Comparison of ENCODE assay signal across 20 cellular contexts in the genomic region with DNA sequence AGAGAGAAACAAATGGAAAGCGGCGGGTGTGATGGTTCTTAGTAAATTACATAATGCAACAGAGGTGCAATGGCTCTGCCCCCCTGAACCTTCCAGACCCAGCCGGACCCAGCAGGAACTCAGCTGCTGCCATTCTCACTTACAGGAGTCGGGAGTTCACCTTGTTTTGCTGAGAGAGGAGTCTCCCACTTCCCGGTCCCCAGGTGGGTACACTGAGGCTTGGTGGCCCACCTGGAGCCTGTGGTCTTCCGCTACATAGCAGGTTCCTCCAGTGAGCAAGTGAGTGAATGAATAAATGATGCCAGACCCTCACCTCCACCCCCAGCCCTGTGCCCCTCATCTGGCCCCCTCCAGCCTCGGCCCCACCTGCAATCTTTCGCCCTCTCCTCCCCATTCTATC. TPM values are rescaled to one million over a fixed set of nuclear protein-coding genes. Genes with fewer than 3 reads are reported as not detected.
DNase-seq lines count a peak whose midpoint lies in the region; ATAC-seq and TF ChIP-seq lines count a peak whose summit lies in the region.
"Had no signal": no experiment of that assay in that cellular context is flagged by ENCODE, and none has a peak within 500 bp of the region (broad histone marks: within the 10 kb centered on the region; RNA-seq: fewer than 3 reads in every experiment).

No MANE protein-coding gene starts in this region.

- no peak for ATAC-seq in RWPE2 (ENCODE audit: low read depth)
- no peak for ATAC-seq in HG03571 (IDR thresholded peaks at IDR 0.05; ENCODE audit: unreplicated experiment)
- ATAC-seq: K562; left colon; naive thymus-derived CD8-positive, alpha-beta T cell; SK-N-SH treated with all-trans-retinoic acid at 6 μM for 48 hours had no signal

- H3K9ac ChIP-seq in parathyroid adenoma: no peak overlapping the region

- H3K79me2 ChIP-seq in parathyroid adenoma: peaks cover 62% of the 10 kb centered on the region

- H3K27me3 ChIP-seq in RWPE2 (ENCODE audit: insufficient read depth, poor library complexity, severe bottlenecking): no peaks in the 10 kb centered on the region
- H3K27me3 ChIP-seq in dorsolateral prefrontal cortex: no peaks in the 10 kb centered on the region
- no peaks in the 10 kb centered on the region for H3K27me3 ChIP-seq in parathyroid adenoma (ENCODE audit: control insufficient read depth, insufficient read depth, low read length)

- H3K27ac ChIP-seq in RWPE2 (ENCODE audit: poor library complexity, severe bottlenecking) (peak overlapping the region; percentile 10), dorsolateral prefrontal cortex (peak overlapping the region in 54 of 59 donors; percentile 14 to 99 (median 80)), parathyroid adenoma (peak overlapping the region; percentile 98), temporal lobe (ENCODE audit: low read depth, low read length) (peak overlapping the region; percentile 55)
- H3K27ac ChIP-seq: VCaP had no signal

- H3K4me1 ChIP-seq in RWPE2 (ENCODE audit: insufficient read depth, poor library complexity, severe bottlenecking) (peaks cover 21% of the 10 kb centered on the region), parathyroid adenoma (peaks cover 64% of the 10 kb centered on the region)

- H3K36me3 ChIP-seq in RWPE2 (ENCODE audit: low read depth) (no peaks in the 10 kb centered on the region), parathyroid adenoma (ENCODE audit: control insufficient read depth, insufficient read depth, low read length) (no peaks in the 10 kb centered on the region)

- TF ChIP-seq CTCF in RWPE2 (IDR thresholded peaks at IDR 0.05; ENCODE audit: poor library complexity, severe bottlenecking): no peak
- no peak for TF ChIP-seq CTCF in dorsolateral prefrontal cortex (IDR thresholded peaks at IDR 0.05 in 54 of 56, conservative IDR thresholded peaks at IDR 0.05 in 2 of 56; ENCODE audit: low read depth in 1 of 56, partially characterized antibody in 56 of 56)
- no peak for TF ChIP-seq CTCF in parathyroid adenoma (IDR thresholded peaks at IDR 0.05)

- H3K4me3 ChIP-seq in RWPE2 (ENCODE audit: severe bottlenecking) (no peak overlapping the region), dorsolateral prefrontal cortex (peak overlapping the region in 4 of 59 donors; percentile 13 to 38 (median 24)), parathyroid adenoma (ENCODE audit: low read depth, low read length) (no peak overlapping the region)
- H3K4me3 ChIP-seq: K562 had no signal

- H3K4me2 ChIP-seq in parathyroid adenoma (ENCODE audit: low read length): no peak overlapping the region

- DNase-seq in RWPE2 (ENCODE audit: low spot score) (no peak), dorsolateral prefrontal cortex (peak in 1 of 10 donors; percentile 8), GM19238 (ENCODE audit: insufficient read length, low spot score) (no peak), RKO (ENCODE audit: low spot score) (no peak)
- DNase-seq: activated CD4-positive, alpha-beta T cell treated with anti-CD3 and anti-CD28 coated beads, Interleukin-2, amount 50 U/mL, for 48 hours; activated CD8-positive, alpha-beta memory T cell treated with anti-CD3 and anti-CD28 coated beads, Interleukin-2, amount 50 U/mL, for 48 hours; activated gamma-delta T cell; CD4-positive, CD25-positive, alpha-beta regulatory T cell; left colon; NCI-H2171 treated with DMSO at 0.1 percent for 48 hours; NCI-H526; RPMI8226; stimulated activated CD4-positive, alpha-beta T cell treated with anti-CD3 and anti-CD28 coated beads, Interleukin-4, amount 100 ng/mL, for 1 hour had no signal

- intact Hi-C loops in dorsolateral prefrontal cortex (cut with DNase I): no loop called here

- H3K9me3 ChIP-seq in RWPE2 (ENCODE audit: severe bottlenecking): no peaks in the 10 kb centered on the region
- no peaks in the 10 kb centered on the region for H3K9me3 ChIP-seq in parathyroid adenoma (ENCODE audit: control insufficient read depth, low read length)

- no peak overlapping the region for H2AFZ ChIP-seq in parathyroid adenoma

RNA-seq across cellular contexts. Expression of a gene that starts 11.2 kb away (rescaled TPM):
- total RNA-seq in dorsolateral prefrontal cortex (100 to 1,000 TPM; 151 to 703 (median 290) TPM), temporal lobe (42.8 TPM)

Comparison
In these comparisons a context has a peak if more than half of its experiments do, and no peak if none do; other contexts are left out.
1. H3K27ac ChIP-seq: peak in every context shown above with its lines; median percentile 98 in parathyroid adenoma; 80 in dorsolateral prefrontal cortex; 55 in temporal lobe; 10 in RWPE2.